8 cellular contexts compared by ENCODE assay signal in the genomic region with DNA sequence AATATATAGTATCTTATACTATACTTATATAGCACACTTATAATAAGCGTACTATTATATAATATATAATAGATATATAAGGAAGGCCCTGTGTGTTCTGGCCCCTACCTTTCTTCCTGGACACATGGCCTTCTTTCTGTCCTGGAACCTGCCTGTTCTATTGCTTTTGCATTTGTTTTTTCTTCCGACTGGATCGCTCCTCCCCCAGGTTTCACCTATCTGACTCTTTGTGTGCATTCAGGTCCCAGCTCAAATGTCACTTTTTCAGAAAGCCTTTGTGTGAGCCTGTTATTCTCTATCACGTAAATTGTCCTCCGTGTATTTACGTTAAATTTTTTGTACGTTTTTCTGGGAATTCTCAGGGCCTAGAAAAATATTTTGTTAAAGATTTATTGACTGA. TPM values are rescaled to one million over a fixed set of nuclear protein-coding genes. Genes with fewer than 3 reads are reported as not detected.
DNase-seq lines count a peak whose midpoint lies in the region; ATAC-seq and TF ChIP-seq lines count a peak whose summit lies in the region.

No MANE protein-coding gene starts in this region.

- H4K20me1 ChIP-seq in DND-41 (ENCODE audit: insufficient read depth, low read length), result peaks cover 15% of the 10 kb centered on the region

- peak overlapping the region; percentile 87 for H2AFZ ChIP-seq in DND-41 (ENCODE audit: low read depth, low read length)

- peaks cover 39% of the 10 kb centered on the region for H3K79me2 ChIP-seq in DND-41 (ENCODE audit: insufficient read depth, low read length)

- H3K4me3 ChIP-seq in DND-41 (ENCODE audit: low read depth in 1 of 2, low read length in 2 of 2), result peak overlapping the region; percentile 27 to 63; a peak in 3 of 4 replicates
- H3K4me3 ChIP-seq in endocrine pancreas (ENCODE audit: control insufficient read depth, insufficient read depth, low read length), result peak overlapping the region; percentile 80
- peak overlapping the region; percentile 69 for H3K4me3 ChIP-seq in ovary

- no peaks in the 10 kb centered on the region for H3K9me3 ChIP-seq in DND-41 (ENCODE audit: insufficient read depth, low read length, severe bottlenecking)
- H3K9me3 ChIP-seq in endocrine pancreas (ENCODE audit: control insufficient read depth, low read length), result no peaks in the 10 kb centered on the region
- no peaks in the 10 kb centered on the region for H3K9me3 ChIP-seq in ovary

- intact Hi-C loops in ovary (cut with DNase I), result loop anchor here in 1 of 4 donors (10.0 kb wide), 1 partner anchor 73 kb away; the partner anchor contains the start of genes ARL3 and SFXN2

- no peak for TF ChIP-seq POLR2A in ovary (IDR thresholded peaks at IDR 0.05)

- H3K9ac ChIP-seq in DND-41 (ENCODE audit: low read depth, low read length) (peak overlapping the region; percentile 97), endocrine pancreas (ENCODE audit: control insufficient read depth, insufficient read depth, low read length) (no peak overlapping the region)

- no peak for TF ChIP-seq CTCF in DND-41 (IDR thresholded peaks at IDR 0.05; ENCODE audit: borderline replicate concordance, extremely low read depth, low read length, poor library complexity, severe bottlenecking)
- no peak for TF ChIP-seq CTCF in ovary (IDR thresholded peaks at IDR 0.05)

- whole genome bisulfite sequencing in ovary, 3 donors, result 4 to 14% (median 6%) methylated on average over 7 of the region's 7 CpGs

- DNase-seq in DND-41, result no peak
- peak; percentile 26 for DNase-seq in NCI-H345 treated with DMSO at 0.1 percent for 48 hours (lab: John Stamatoyannopoulos, UW; ENCODE audit: unreplicated experiment)
- no peak for DNase-seq in ovary
- no peak for DNase-seq in KG1 (lab: John Stamatoyannopoulos, UW)

- H3K36me3 ChIP-seq in DND-41 (ENCODE audit: insufficient read depth, low read length), result peaks cover 5% of the 10 kb centered on the region
- no peaks in the 10 kb centered on the region for H3K36me3 ChIP-seq in endocrine pancreas (ENCODE audit: control insufficient read depth, insufficient read depth, low read length)
- no peaks in the 10 kb centered on the region for H3K36me3 ChIP-seq in ovary

- peaks cover 21% of the 10 kb centered on the region for H3K4me1 ChIP-seq in DND-41 (ENCODE audit: insufficient read depth, low read length)
- H3K4me1 ChIP-seq in endocrine pancreas (ENCODE audit: control insufficient read depth, insufficient read depth, low read length), result no peaks in the 10 kb centered on the region
- H3K4me1 ChIP-seq in ovary (ENCODE audit: insufficient read depth), result no peaks in the 10 kb centered on the region

- peak overlapping the region; percentile 73 for H3K4me2 ChIP-seq in DND-41 (ENCODE audit: insufficient read depth, low read length)

- no peak for TF ChIP-seq EP300 in ovary (IDR thresholded peaks at IDR 0.05)

- H3K27me3 ChIP-seq in DND-41 (ENCODE audit: insufficient read depth, low read length, poor library complexity) (no peaks in the 10 kb centered on the region), endocrine pancreas (ENCODE audit: control insufficient read depth, insufficient read depth, low read length) (no peaks in the 10 kb centered on the region), ovary (no peaks in the 10 kb centered on the region)

- H3K27ac ChIP-seq in DND-41 (ENCODE audit: low read length), result peak overlapping the region; percentile 88
- H3K27ac ChIP-seq in ovary, result peak overlapping the region; percentile 50 to 98

- no peak for ATAC-seq in DND-41 (ENCODE audit: insufficient read depth, low read depth)
- ATAC-seq in GM18520 (IDR thresholded peaks at IDR 0.05; ENCODE audit: unreplicated experiment), result no peak
- ATAC-seq in GM18909 (IDR thresholded peaks at IDR 0.05; ENCODE audit: poor library complexity, unreplicated experiment), result no peak
- no peak for ATAC-seq in GM21576 (IDR thresholded peaks at IDR 0.05; ENCODE audit: unreplicated experiment)

RNA-seq across cellular contexts. Expression of gene TRIM8, which starts 2.9 kb away (rescaled TPM):
- 100 to 1,000 TPM in 2 of 7 donors, 10 to 100 TPM in 5; 48.5 to 120 (median 91.7) TPM for total RNA-seq in ovary
- 10 to 100 TPM; 74.7 to 84.3 TPM for polyA plus RNA-seq in ovary
